ENCODE assay signal across 20 cellular contexts in genomic region chr1:15111597-15111996, GRCh38. TPM values are rescaled to one million over a fixed set of nuclear protein-coding genes. Genes with fewer than 3 reads are reported as not detected.
DNase-seq lines count a peak whose midpoint lies in the region; ATAC-seq, FAIRE-seq and TF ChIP-seq lines count a peak whose summit lies in the region.
"Had no signal": no experiment of that assay in that cellular context is flagged by ENCODE, and none has a peak within 500 bp of the region (broad histone marks: within the 10 kb centered on the region; RNA-seq: fewer than 3 reads in every experiment).

No MANE protein-coding gene starts in this region.

- H4K20me1 ChIP-seq in GM12878 (ENCODE audit: control insufficient read depth, insufficient read depth) (no peaks in the 10 kb centered on the region), neural progenitor cell (ENCODE audit: low read depth) (no peaks in the 10 kb centered on the region)
- H4K20me1 ChIP-seq: BLaER1 had no signal

- no peak overlapping the region for H3K4me3 ChIP-seq in GM12878
- H3K4me3 ChIP-seq in neural progenitor cell: no peak overlapping the region
- H3K4me3 ChIP-seq in thyroid gland (replicated peaks in 1 of 3): no peak overlapping the region
- H3K4me3 ChIP-seq: A549, BLaER1 had no signal

- H3K4me1 ChIP-seq in GM12878 (ENCODE audit: control insufficient read depth, insufficient read depth, low read length): peaks cover 4% of the 10 kb centered on the region
- H3K4me1 ChIP-seq in neural progenitor cell: peaks cover 6% of the 10 kb centered on the region
- H3K4me1 ChIP-seq in thyroid gland: no peaks in the 10 kb centered on the region
- H3K4me1 ChIP-seq: A549, BLaER1 had no signal

- H2AFZ ChIP-seq in GM12878 (ENCODE audit: control insufficient read depth, low read depth, low read length) (0 out of 2 replicates have a peak overlapping the region, but pooled peaks have one; percentile 11), neural progenitor cell (replicated peaks) (no peak overlapping the region)

- no peak overlapping the region for H3K4me2 ChIP-seq in GM12878 (ENCODE audit: control insufficient read depth, insufficient read depth)
- peak overlapping the region; percentile 42 for H3K4me2 ChIP-seq in neural progenitor cell
- H3K4me2 ChIP-seq: A549, BLaER1 had no signal

- H3K79me2 ChIP-seq in GM12878 (ENCODE audit: control insufficient read depth, insufficient read depth, low read length): no peaks in the 10 kb centered on the region
- H3K79me2 ChIP-seq in neural progenitor cell (ENCODE audit: low read depth): no peaks in the 10 kb centered on the region

- in situ Hi-C loops in GM12878 (cut with MboI): no loop called here

- H3F3A ChIP-seq in neural progenitor cell (ENCODE audit: low read depth): peaks cover 5% of the 10 kb centered on the region

- TF ChIP-seq CTCF in GM12878 (IDR thresholded peaks at IDR 0.05 in 2 of 3, conservative IDR thresholded peaks at IDR 0.05 in 1 of 3; ENCODE audit: control insufficient read depth in 2 of 3, extremely low read depth in 1 of 3, insufficient read depth in 1 of 3, low read depth in 3 of 3, low read length in 3 of 3): no peak
- TF ChIP-seq CTCF in neural progenitor cell (IDR thresholded peaks at IDR 0.05): no peak
- no peak for TF ChIP-seq CTCF in thyroid gland (IDR thresholded peaks at IDR 0.05)

- H3K9ac ChIP-seq in GM12878 (ENCODE audit: control insufficient read depth, insufficient read depth, low read length) (no peak overlapping the region), neural progenitor cell (no peak overlapping the region)
- H3K9ac ChIP-seq: BLaER1 had no signal

- POLR2A ChIA-PET in GM12878 (lab: Charles Lee): interaction anchor here (0.8 kb wide), 1 partner anchor 139 kb away, joined by 3 read pairs; no protein-coding TSS in a partner anchor

- H3K9me3 ChIP-seq in GM12878 (replicated peaks; ENCODE audit: control insufficient read depth, insufficient read depth, low read length) (no peaks in the 10 kb centered on the region), neural progenitor cell (ENCODE audit: low read depth) (no peaks in the 10 kb centered on the region), thyroid gland (no peaks in the 10 kb centered on the region)
- H3K9me3 ChIP-seq: A549, BLaER1 had no signal

- BruUV-seq in GM12878 (replicated peaks; lab: Mats Ljungman, UMichigan): no TSS peak

- H3K27ac Mint-ChIP-seq in neural progenitor cell: no peak overlapping the region
- H3K27ac Mint-ChIP-seq: IgD-negative memory B cell had no signal

- H3K4me1 Mint-ChIP-seq in neural progenitor cell: peaks cover 31% of the 10 kb centered on the region
- H3K4me1 Mint-ChIP-seq: IgD-negative memory B cell had no signal

- H3K27ac ChIP-seq in GM12878 (ENCODE audit: control insufficient read depth, insufficient read depth) (no peak overlapping the region), neural progenitor cell (no peak overlapping the region), thyroid gland (no peak overlapping the region)
- H3K27ac ChIP-seq: 22Rv1, A549, BLaER1 had no signal

- no peaks in the 10 kb centered on the region for H3K9me3 Mint-ChIP-seq in neural progenitor cell
- H3K9me3 Mint-ChIP-seq: CD14-positive monocyte; CD4-positive, alpha-beta memory T cell; IgD-negative memory B cell had no signal

- RAD21 ChIA-PET in GM12878 (lab: Charles Lee; ENCODE audit: unreplicated experiment): interaction anchor here (0.6 to 1.0 kb wide), 3 partner anchors 17 to 150 kb away, joined by 3 to 8 read pairs (median 3); no protein-coding TSS in a partner anchor

- CTCF ChIA-PET in GM12878 (lab: Yijun Ruan, JAX): interaction anchor here (1.1 to 1.5 kb wide), 4 partner anchors 17 to 194 kb away, joined by 3 to 4 read pairs (median 4); no protein-coding TSS in a partner anchor

- no peak overlapping the region for H3K4me3 Mint-ChIP-seq in neural progenitor cell
- H3K4me3 Mint-ChIP-seq: CD14-positive monocyte, IgD-negative memory B cell had no signal

- DNase-seq in DMS 273 (lab: John Stamatoyannopoulos, UW; ENCODE audit: unreplicated experiment): peak; percentile 49
- DNase-seq in DMS 273 treated with DMSO at 0.1 percent for 48 hours (lab: John Stamatoyannopoulos, UW): no peak
- peak; percentile 9 for DNase-seq in NCI-H446 treated with DMSO at 0.1 percent for 48 hours (lab: John Stamatoyannopoulos, UW)
- no peak for DNase-seq in GM12878 (ENCODE audit: low read depth, low spot score)
- no peak for DNase-seq in neural progenitor cell (ENCODE audit: low spot score)
- no peak for DNase-seq in thyroid gland
- no peak for DNase-seq in T1000 (lab: John Stamatoyannopoulos, UW)
- no peak for DNase-seq in foreskin melanocyte
- DNase-seq: CD4-positive, alpha-beta memory T cell; DMS153; DMS79 treated with DMSO at 0.1 percent for 48 hours; GF-D8; KG1 had no signal

- intact Hi-C loops in GM12878 (cut with micrococcal nuclease; ENCODE audit: unreplicated experiment) (no loop called here), thyroid gland (cut with DNase I) (no loop called here)

- H3K27me3 Mint-ChIP-seq in neural progenitor cell (ENCODE audit: insufficient read depth, low read depth): peaks cover 9% of the 10 kb centered on the region

- H3K36me3 Mint-ChIP-seq in neural progenitor cell: no peaks in the 10 kb centered on the region
- H3K36me3 Mint-ChIP-seq: CD14-positive monocyte; CD4-positive, alpha-beta memory T cell; IgD-negative memory B cell had no signal

- no peaks in the 10 kb centered on the region for H3K36me3 ChIP-seq in GM12878 (ENCODE audit: control insufficient read depth in 2 of 2, insufficient read depth in 2 of 2, low read length in 1 of 2)
- no peaks in the 10 kb centered on the region for H3K36me3 ChIP-seq in neural progenitor cell
- H3K36me3 ChIP-seq in thyroid gland: no peaks in the 10 kb centered on the region
- H3K36me3 ChIP-seq: BLaER1 had no signal

- TF ChIP-seq POLR2A in GM12878 (IDR thresholded peaks at IDR 0.05; ENCODE audit: low read depth, low read length) (no peak), thyroid gland (IDR thresholded peaks at IDR 0.05) (no peak)

- TF ChIP-seq EP300 in GM12878 (IDR thresholded peaks at IDR 0.05; ENCODE audit: borderline replicate concordance in 1 of 2, control insufficient read depth in 1 of 2, low read depth in 2 of 2, low read length in 2 of 2): no peak

- 63% methylated on average over 4 of the region's 4 CpGs for WGBS in GM12878 (ENCODE audit: insufficient coverage, insufficient replicate concordance, low lambda C conversion rate, missing lambda C conversion rate)
- WGBS in thyroid gland, 2 donors: 96 to 98% methylated on average over 4 of the region's 4 CpGs

- no peak for FAIRE-seq in GM12878 (lab: Jason Lieb, UNC)
- FAIRE-seq: A549, H54, HTR-8/SVneo had no signal

- SMC1A ChIA-PET in GM12878 (lab: Charles Lee; ENCODE audit: uncharacterized antibody, unreplicated experiment): interaction anchor here (0.7 to 1.1 kb wide), 3 partner anchors 17 to 193 kb away, joined by 4 to 5 read pairs (median 4); no protein-coding TSS in a partner anchor

- no peak for ATAC-seq in GM12878

- H3K27me3 ChIP-seq in GM12878 (replicated peaks in 1 of 2; ENCODE audit: control insufficient read depth in 2 of 2, insufficient read depth in 2 of 2, low read length in 1 of 2): no peaks in the 10 kb centered on the region; a peak in 1 of 4 replicates
- H3K27me3 ChIP-seq in neural progenitor cell: no peaks in the 10 kb centered on the region
- H3K27me3 ChIP-seq in thyroid gland: no peaks in the 10 kb centered on the region
- H3K27me3 ChIP-seq: BLaER1 had no signal

- TF ChIP-seq RAD21 in GM12878 (IDR thresholded peaks at IDR 0.05; ENCODE audit: insufficient read depth, low read depth, low read length): no peak

RNA-seq across cellular contexts. Expression of gene TMEM51, which starts 42.0 kb away (rescaled TPM):
- total RNA-seq in GM12878 (2013; cell fraction: nucleolus; rRNA removed): 5.5 and 5.8 TPM in 2 replicates
- 3.0 and 3.2 TPM in 2 replicates for total RNA-seq in GM12878 (2014; rRNA removed)
- 1.7 and 2.0 TPM in 2 replicates for total RNA-seq in GM12878 (2014; rRNA removed; fragmentation: Illumina TruSeq; extraction: Trizol)
- total RNA-seq in GM12878 (2021): 4.2 TPM in 2 replicates
- polyA plus RNA-seq in GM12878 (2011; ENCODE audit: low read depth): 1.9 TPM
- polyA plus RNA-seq in GM12878 (2011; rRNA removed): 2.1 and 3.2 TPM in 2 replicates
- 3.2 TPM in 2 replicates for polyA plus RNA-seq in GM12878 (2011; cell fraction: cytosol; rRNA removed)
- polyA plus RNA-seq in GM12878 (2011; cell fraction: nucleus; rRNA removed): 2.3 and 2.7 TPM in 2 replicates
- polyA plus RNA-seq in GM12878 (2012): 2.9 and 4.9 TPM in 2 replicates
- polyA plus RNA-seq in GM12878 (2014; fragmentation: Illumina TruSeq; extraction: Trizol): 1.7 and 3.2 TPM in 2 replicates
- polyA plus RNA-seq in GM12878 (2014; fragmentation: Nextera tagmentation; extraction: Ambion mirVana): under 1 TPM; 0.55 to 0.93 TPM
- 3.9 and 4.8 TPM in 2 replicates for polyA plus RNA-seq in GM12878 (2014; rRNA removed)
- polyA plus RNA-seq in GM12878 (2016; fragmentation: Nextera tagmentation; extraction: Ambion mirVana): 1 to 10 TPM; 2.2 to 3.6 TPM
- 1.5 and 2.5 TPM in 2 replicates for polyA minus RNA-seq in GM12878 (2011; rRNA and poly(A)+ RNA removed)
- polyA minus RNA-seq in GM12878 (2011; cell fraction: cytosol; rRNA and poly(A)+ RNA removed): 0.67 and 0.94 TPM in 2 replicates
- 0.67 and 1.1 TPM in 2 replicates for polyA minus RNA-seq in GM12878 (2011; cell fraction: nucleus; rRNA and poly(A)+ RNA removed)
- total RNA-seq in neural progenitor cell (ENCODE audit: low replicate concordance): 5.2 and 6.2 TPM in 2 replicates
- total RNA-seq in thyroid gland: 10 to 100 TPM in 1 of 4 donors, 1 to 10 TPM in 3; 3.7 to 12.0 (median 6.4) TPM
- polyA plus RNA-seq: CD4-positive, alpha-beta memory T cell; IgD-negative memory B cell had no signal

Comparison
In these comparisons a context has a peak if more than half of its experiments do, and no peak if none do; other contexts are left out.
1. DNase-seq: peak in DMS 273 (single experiment) and NCI-H446 treated with DMSO at 0.1 percent for 48 hours (single experiment); none in DMS 273 treated with DMSO at 0.1 percent for 48 hours (single experiment), GM12878 (single experiment), neural progenitor cell (single experiment), thyroid gland (0 of 2), T1000 (single experiment) and foreskin melanocyte (single experiment).